ENCODE assay signal across 2 cellular contexts in the genomic region with DNA sequence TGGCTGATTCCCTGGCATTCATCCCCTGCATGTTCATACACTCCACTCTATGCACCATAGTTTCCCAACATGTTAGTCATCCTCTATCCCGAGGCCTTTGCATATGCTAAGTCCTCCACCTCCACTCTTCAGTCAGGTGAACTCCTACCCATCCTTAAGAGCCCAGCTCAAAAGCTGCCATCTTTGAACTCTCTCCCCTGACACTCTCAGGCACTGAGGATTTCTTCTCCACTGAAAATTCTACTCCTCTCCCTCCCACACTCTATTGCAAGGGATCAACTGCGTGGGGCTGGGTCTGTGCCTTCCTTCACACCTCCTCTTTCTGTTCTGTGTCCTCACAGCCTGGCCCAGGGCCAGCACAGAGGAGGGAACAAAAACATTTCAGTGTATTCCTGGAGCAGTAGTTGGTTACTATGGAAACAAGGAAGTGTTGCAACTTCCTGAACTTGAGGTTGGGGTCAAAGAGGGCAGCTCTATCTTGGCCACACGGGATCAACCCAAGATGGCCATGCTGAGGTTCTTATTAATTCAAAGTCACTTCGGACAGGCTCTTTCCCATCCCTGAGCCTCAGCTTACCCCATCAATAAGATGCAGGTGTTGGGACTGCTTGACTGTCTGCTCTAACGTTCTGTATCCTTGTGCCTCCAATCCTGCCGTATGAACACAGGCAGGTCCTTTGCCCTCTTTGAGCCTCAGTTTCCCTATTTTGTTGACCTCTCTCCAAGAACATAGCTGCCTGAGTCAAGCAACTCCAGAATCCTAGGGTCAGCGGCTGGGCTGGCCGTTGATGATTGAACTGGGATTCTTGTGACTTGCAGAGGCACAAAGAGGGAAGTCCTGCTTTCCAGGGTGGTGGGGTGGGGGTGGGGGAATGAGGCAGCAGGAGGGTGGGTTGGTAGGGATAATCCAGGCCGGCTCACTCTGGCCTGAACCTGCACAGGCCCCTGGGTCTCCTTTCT.
TF ChIP-seq lines count a peak whose summit lies in the region.

No MANE protein-coding gene starts in this region.

TF ChIP-seq in A549, 52 proteins besides CTCF, POLR2A, EP300 and RAD21 (continued from another document):
- TF ChIP-seq, protein P1, sequence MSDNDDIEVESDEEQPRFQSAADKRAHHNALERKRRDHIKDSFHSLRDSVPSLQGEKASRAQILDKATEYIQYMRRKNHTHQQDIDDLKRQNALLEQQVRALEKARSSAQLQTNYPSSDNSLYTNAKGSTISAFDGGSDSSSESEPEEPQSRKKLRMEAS (IDR thresholded peaks at IDR 0.05) = peak; percentile 38; the same call in 1 of the 2 replicates
- TF ChIP-seq, protein P2, sequence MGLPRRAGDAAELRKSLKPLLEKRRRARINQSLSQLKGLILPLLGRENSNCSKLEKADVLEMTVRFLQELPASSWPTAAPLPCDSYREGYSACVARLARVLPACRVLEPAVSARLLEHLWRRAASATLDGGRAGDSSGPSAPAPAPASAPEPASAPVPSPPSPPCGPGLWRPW (IDR thresholded peaks at IDR 0.05) = no peak
- TF ChIP-seq, protein P3, sequence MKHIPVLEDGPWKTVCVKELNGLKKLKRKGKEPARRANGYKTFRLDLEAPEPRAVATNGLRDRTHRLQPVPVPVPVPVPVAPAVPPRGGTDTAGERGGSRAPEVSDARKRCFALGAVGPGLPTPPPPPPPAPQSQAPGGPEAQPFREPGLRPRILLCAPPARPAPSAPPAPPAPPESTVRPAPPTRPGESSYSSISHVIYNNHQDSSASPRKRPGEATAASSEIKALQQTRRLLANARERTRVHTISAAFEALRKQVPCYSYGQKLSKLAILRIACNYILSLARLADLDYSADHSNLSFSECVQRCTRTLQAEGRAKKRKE (CRISPR knock-in tag; IDR thresholded peaks at IDR 0.05; ENCODE audit: low read depth) = peak; percentile 68; the same call in 1 of the 2 replicates
- TF ChIP-seq HOXB5 (CRISPR knock-in tag; IDR thresholded peaks at IDR 0.05) (peak; percentile 69; the same call in 1 of the 2 replicates), HOXB13 (CRISPR knock-in tag; IDR thresholded peaks at IDR 0.05; ENCODE audit: low read depth) (peak; percentile 95), JUN (IDR thresholded peaks at IDR 0.05) (peak in 1 of 2 experiments; percentile 48; a peak in 1 of 5 replicates), GATA3 (IDR thresholded peaks at IDR 0.05; ENCODE audit: borderline replicate concordance) (no peak), EHF (CRISPR knock-in tag; IDR thresholded peaks at IDR 0.05) (0 out of 2 replicates have a peak, but pooled peaks have one; percentile 53), FOSB (CRISPR knock-in tag; IDR thresholded peaks at IDR 0.05) (peak; percentile 48; the same call in 1 of the 2 replicates), CEBPB (IDR thresholded peaks at IDR 0.05) (peak; percentile 63 to 91), FOSL2 (IDR thresholded peaks at IDR 0.05) (no peak), FOSL2 (CRISPR knock-in tag; IDR thresholded peaks at IDR 0.05) (peak; percentile 55)

TF ChIP-seq in liver, 16 proteins besides CTCF, POLR2A, EP300 and RAD21 (continued from another document):
- TF ChIP-seq, protein P4, sequence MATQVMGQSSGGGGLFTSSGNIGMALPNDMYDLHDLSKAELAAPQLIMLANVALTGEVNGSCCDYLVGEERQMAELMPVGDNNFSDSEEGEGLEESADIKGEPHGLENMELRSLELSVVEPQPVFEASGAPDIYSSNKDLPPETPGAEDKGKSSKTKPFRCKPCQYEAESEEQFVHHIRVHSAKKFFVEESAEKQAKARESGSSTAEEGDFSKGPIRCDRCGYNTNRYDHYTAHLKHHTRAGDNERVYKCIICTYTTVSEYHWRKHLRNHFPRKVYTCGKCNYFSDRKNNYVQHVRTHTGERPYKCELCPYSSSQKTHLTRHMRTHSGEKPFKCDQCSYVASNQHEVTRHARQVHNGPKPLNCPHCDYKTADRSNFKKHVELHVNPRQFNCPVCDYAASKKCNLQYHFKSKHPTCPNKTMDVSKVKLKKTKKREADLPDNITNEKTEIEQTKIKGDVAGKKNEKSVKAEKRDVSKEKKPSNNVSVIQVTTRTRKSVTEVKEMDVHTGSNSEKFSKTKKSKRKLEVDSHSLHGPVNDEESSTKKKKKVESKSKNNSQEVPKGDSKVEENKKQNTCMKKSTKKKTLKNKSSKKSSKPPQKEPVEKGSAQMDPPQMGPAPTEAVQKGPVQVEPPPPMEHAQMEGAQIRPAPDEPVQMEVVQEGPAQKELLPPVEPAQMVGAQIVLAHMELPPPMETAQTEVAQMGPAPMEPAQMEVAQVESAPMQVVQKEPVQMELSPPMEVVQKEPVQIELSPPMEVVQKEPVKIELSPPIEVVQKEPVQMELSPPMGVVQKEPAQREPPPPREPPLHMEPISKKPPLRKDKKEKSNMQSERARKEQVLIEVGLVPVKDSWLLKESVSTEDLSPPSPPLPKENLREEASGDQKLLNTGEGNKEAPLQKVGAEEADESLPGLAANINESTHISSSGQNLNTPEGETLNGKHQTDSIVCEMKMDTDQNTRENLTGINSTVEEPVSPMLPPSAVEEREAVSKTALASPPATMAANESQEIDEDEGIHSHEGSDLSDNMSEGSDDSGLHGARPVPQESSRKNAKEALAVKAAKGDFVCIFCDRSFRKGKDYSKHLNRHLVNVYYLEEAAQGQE (IDR thresholded peaks at IDR 0.05) = peak; percentile 46
- no peak for TF ChIP-seq TAF1 (conservative IDR thresholded peaks at IDR 0.05)
- TF ChIP-seq, protein P5, sequence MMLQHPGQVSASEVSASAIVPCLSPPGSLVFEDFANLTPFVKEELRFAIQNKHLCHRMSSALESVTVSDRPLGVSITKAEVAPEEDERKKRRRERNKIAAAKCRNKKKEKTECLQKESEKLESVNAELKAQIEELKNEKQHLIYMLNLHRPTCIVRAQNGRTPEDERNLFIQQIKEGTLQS (IDR thresholded peaks at IDR 0.05) = no peak
- TF ChIP-seq RXRA (IDR thresholded peaks at IDR 0.05) = peak; percentile 90 to 96
- peak; percentile 51 to 54 for TF ChIP-seq EGR1 (IDR thresholded peaks at IDR 0.05; ENCODE audit: low read depth in 2 of 2)
- TF ChIP-seq HNF4A (conservative IDR thresholded peaks at IDR 0.05) = peak; percentile 52 to 65
- peak; percentile 24 for TF ChIP-seq FOXA2 (IDR thresholded peaks at IDR 0.05)
- TF ChIP-seq JUND (IDR thresholded peaks at IDR 0.05) = peak; percentile 38 to 46
- peak; percentile 69 for TF ChIP-seq YY1 (IDR thresholded peaks at IDR 0.05)
- TF ChIP-seq HNF4G (IDR thresholded peaks at IDR 0.05) = peak; percentile 23
- peak; percentile 99 for TF ChIP-seq NR2F2 (IDR thresholded peaks at IDR 0.05)
- TF ChIP-seq, protein P6, sequence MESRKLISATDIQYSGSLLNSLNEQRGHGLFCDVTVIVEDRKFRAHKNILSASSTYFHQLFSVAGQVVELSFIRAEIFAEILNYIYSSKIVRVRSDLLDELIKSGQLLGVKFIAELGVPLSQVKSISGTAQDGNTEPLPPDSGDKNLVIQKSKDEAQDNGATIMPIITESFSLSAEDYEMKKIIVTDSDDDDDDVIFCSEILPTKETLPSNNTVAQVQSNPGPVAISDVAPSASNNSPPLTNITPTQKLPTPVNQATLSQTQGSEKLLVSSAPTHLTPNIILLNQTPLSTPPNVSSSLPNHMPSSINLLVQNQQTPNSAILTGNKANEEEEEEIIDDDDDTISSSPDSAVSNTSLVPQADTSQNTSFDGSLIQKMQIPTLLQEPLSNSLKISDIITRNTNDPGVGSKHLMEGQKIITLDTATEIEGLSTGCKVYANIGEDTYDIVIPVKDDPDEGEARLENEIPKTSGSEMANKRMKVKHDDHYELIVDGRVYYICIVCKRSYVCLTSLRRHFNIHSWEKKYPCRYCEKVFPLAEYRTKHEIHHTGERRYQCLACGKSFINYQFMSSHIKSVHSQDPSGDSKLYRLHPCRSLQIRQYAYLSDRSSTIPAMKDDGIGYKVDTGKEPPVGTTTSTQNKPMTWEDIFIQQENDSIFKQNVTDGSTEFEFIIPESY (IDR thresholded peaks at IDR 0.05) = no peak
- TF ChIP-seq, protein P1 (IDR thresholded peaks at IDR 0.05) = peak; percentile 70
- TF ChIP-seq SP1 (IDR thresholded peaks at IDR 0.05) = peak; percentile 79
- TF ChIP-seq FOXA1 (IDR thresholded peaks at IDR 0.05) = no peak
